In the genomic region with DNA sequence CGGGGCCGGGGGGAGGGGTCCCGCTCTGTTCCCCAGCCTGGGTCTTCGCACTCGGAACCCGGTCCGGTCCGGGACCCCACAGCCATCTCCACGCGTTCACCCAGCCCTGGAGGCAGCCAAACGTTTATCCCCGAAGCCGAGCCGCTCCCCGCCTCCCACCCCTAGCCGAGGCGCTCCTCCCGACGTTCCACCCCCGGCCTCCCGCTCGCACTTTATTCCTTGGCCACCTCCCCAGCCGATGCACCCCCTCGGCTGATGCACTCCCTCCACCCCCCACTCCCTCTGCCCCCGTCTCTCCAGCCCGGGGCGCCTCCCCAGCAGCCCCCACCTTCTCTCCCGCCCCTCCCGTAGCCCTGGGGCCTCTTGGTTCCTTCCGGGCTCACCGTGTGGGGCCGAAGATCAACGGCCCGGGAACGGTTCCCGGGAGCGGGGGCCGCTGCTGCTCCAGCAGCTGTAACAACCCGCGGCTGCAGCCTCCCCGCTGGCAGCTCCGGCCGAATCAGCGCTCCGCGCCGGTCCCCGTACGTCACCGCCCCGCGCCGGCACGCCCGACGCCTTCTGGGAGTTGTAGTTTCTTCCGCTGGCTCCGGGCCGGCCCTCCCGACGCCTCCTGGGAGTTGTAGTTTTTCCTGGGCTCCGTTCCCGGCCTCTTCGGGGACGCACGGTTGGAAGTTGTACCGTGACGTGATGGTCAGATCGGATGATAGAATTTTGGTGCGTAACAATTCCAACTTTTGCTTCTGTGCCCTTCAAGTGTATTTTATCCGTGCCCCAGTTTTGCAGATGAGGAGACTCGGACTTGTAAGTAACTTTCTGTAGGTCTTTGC, we compare ENCODE assay signal across 1 cellular context.
TF ChIP-seq lines count a peak whose summit lies in the region.

A gene with protein sequence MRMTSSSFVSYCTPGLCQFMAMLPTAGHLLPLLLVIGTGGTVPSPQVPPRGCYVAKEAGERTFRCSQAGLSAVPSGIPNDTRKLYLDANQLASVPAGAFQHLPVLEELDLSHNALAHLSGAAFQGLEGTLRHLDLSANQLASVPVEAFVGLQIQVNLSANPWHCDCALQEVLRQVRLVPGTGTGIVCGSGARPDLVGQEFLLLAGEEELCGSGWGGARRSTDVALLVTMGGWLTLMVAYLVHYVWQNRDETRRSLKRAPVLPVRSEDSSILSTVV (plus strand): TSS at position 632 of the 827 bp plus-strand sequence. CDS start 13,792 bp downstream, outside the sequence.
A gene with protein sequence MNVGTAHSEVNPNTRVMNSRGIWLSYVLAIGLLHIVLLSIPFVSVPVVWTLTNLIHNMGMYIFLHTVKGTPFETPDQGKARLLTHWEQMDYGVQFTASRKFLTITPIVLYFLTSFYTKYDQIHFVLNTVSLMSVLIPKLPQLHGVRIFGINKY (minus strand): TSS at position 501 of the 827 bp plus-strand sequence. CDS start 3,398 bp downstream, outside the sequence.

TF ChIP-seq in HEK293, 187 proteins besides CTCF, POLR2A, EP300 and RAD21 (continued from another document and continues in another):
- TF ChIP-seq, protein P1, sequence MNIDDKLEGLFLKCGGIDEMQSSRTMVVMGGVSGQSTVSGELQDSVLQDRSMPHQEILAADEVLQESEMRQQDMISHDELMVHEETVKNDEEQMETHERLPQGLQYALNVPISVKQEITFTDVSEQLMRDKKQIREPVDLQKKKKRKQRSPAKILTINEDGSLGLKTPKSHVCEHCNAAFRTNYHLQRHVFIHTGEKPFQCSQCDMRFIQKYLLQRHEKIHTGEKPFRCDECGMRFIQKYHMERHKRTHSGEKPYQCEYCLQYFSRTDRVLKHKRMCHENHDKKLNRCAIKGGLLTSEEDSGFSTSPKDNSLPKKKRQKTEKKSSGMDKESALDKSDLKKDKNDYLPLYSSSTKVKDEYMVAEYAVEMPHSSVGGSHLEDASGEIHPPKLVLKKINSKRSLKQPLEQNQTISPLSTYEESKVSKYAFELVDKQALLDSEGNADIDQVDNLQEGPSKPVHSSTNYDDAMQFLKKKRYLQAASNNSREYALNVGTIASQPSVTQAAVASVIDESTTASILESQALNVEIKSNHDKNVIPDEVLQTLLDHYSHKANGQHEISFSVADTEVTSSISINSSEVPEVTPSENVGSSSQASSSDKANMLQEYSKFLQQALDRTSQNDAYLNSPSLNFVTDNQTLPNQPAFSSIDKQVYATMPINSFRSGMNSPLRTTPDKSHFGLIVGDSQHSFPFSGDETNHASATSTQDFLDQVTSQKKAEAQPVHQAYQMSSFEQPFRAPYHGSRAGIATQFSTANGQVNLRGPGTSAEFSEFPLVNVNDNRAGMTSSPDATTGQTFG (tag by site-specific recombination; IDR thresholded peaks at IDR 0.05; ENCODE audit: borderline replicate concordance) = no peak
- TF ChIP-seq, protein P2, sequence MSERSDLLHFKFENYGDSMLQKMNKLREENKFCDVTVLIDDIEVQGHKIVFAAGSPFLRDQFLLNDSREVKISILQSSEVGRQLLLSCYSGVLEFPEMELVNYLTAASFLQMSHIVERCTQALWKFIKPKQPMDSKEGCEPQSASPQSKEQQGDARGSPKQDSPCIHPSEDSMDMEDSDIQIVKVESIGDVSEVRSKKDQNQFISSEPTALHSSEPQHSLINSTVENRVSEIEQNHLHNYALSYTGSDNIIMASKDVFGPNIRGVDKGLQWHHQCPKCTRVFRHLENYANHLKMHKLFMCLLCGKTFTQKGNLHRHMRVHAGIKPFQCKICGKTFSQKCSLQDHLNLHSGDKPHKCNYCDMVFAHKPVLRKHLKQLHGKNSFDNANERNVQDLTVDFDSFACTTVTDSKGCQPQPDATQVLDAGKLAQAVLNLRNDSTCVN (tag by site-specific recombination; optimal IDR thresholded peaks at IDR 0.05) = peak; percentile 50
- TF ChIP-seq ZNF510 (tag by site-specific recombination; IDR thresholded peaks at IDR 0.05; ENCODE audit: insufficient replicate concordance) (no peak), BCL11B (tag by site-specific recombination; IDR thresholded peaks at IDR 0.05; ENCODE audit: low read depth) (peak; percentile 75; the same call in 1 of the 2 replicates), ZNF792 (tag by site-specific recombination; IDR thresholded peaks at IDR 0.05) (no peak), REPIN1 (tag by site-specific recombination; IDR thresholded peaks at IDR 0.05; ENCODE audit: low read depth) (no peak), TRIM28 (IDR thresholded peaks at IDR 0.05; ENCODE audit: borderline replicate concordance, low read length) (no peak), GFI1B (tag by site-specific recombination; IDR thresholded peaks at IDR 0.05) (no peak), ZNF629 (tag by site-specific recombination; IDR thresholded peaks at IDR 0.05) (peak; percentile 98), GLI2 (tag by site-specific recombination; IDR thresholded peaks at IDR 0.05; ENCODE audit: borderline replicate concordance, low read depth) (no peak), ZNF785 (tag by site-specific recombination; IDR thresholded peaks at IDR 0.05) (0 out of 2 replicates have a peak, but pooled peaks have one; percentile 10), GLIS2 (tag by site-specific recombination; IDR thresholded peaks at IDR 0.05) (peak; percentile 86), ZNF23 (tag by site-specific recombination; IDR thresholded peaks at IDR 0.05; ENCODE audit: borderline replicate concordance) (no peak), YY2 (tag by site-specific recombination; IDR thresholded peaks at IDR 0.05) (peak; percentile 76), YY1 (tag by site-specific recombination; IDR thresholded peaks at IDR 0.05) (peak; percentile 61), ZNF433 (tag by site-specific recombination; IDR thresholded peaks at IDR 0.05; ENCODE audit: low read depth) (no peak), ZNF311 (tag by site-specific recombination; IDR thresholded peaks at IDR 0.05; ENCODE audit: borderline replicate concordance) (no peak), MZF1 (tag by site-specific recombination; IDR thresholded peaks at IDR 0.05; ENCODE audit: borderline replicate concordance) (no peak), ZNF350 (tag by site-specific recombination; IDR thresholded peaks at IDR 0.05) (no peak), GLIS1 (tag by site-specific recombination; IDR thresholded peaks at IDR 0.05) (peak; percentile 98), ZNF10 (tag by site-specific recombination; IDR thresholded peaks at IDR 0.05) (no peak), RBAK (tag by site-specific recombination; IDR thresholded peaks at IDR 0.05) (no peak), ZNF658 (tag by site-specific recombination; IDR thresholded peaks at IDR 0.05) (no peak), ZNF660 (tag by site-specific recombination; IDR thresholded peaks at IDR 0.05) (peak; percentile 61; the same call in 1 of the 2 replicates), ZNF529 (tag by site-specific recombination; IDR thresholded peaks at IDR 0.05; ENCODE audit: insufficient replicate concordance) (no peak), ZFP3 (tag by site-specific recombination; IDR thresholded peaks at IDR 0.05; ENCODE audit: low read depth) (no peak), ZNF747 (tag by site-specific recombination; IDR thresholded peaks at IDR 0.05) (no peak), ZNF302 (tag by site-specific recombination; IDR thresholded peaks at IDR 0.05; ENCODE audit: low read depth) (no peak), ZNF112 (tag by site-specific recombination; IDR thresholded peaks at IDR 0.05) (no peak), SCRT2 (tag by site-specific recombination; IDR thresholded peaks at IDR 0.05) (no peak), ZNF560 (tag by site-specific recombination; IDR thresholded peaks at IDR 0.05; ENCODE audit: borderline replicate concordance) (no peak), ZNF701 (tag by site-specific recombination; IDR thresholded peaks at IDR 0.05) (no peak), ZNF341 (tag by site-specific recombination; IDR thresholded peaks at IDR 0.05; ENCODE audit: low read depth) (peak; percentile 99), ZNF146 (tag by site-specific recombination; IDR thresholded peaks at IDR 0.05) (no peak), ZNF2 (tag by site-specific recombination; IDR thresholded peaks at IDR 0.05) (no peak)
- TF ChIP-seq, protein P3, sequence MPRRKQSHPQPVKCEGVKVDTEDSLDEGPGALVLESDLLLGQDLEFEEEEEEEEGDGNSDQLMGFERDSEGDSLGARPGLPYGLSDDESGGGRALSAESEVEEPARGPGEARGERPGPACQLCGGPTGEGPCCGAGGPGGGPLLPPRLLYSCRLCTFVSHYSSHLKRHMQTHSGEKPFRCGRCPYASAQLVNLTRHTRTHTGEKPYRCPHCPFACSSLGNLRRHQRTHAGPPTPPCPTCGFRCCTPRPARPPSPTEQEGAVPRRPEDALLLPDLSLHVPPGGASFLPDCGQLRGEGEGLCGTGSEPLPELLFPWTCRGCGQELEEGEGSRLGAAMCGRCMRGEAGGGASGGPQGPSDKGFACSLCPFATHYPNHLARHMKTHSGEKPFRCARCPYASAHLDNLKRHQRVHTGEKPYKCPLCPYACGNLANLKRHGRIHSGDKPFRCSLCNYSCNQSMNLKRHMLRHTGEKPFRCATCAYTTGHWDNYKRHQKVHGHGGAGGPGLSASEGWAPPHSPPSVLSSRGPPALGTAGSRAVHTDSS (tag by site-specific recombination; IDR thresholded peaks at IDR 0.05) = no peak
- TF ChIP-seq, protein P4, sequence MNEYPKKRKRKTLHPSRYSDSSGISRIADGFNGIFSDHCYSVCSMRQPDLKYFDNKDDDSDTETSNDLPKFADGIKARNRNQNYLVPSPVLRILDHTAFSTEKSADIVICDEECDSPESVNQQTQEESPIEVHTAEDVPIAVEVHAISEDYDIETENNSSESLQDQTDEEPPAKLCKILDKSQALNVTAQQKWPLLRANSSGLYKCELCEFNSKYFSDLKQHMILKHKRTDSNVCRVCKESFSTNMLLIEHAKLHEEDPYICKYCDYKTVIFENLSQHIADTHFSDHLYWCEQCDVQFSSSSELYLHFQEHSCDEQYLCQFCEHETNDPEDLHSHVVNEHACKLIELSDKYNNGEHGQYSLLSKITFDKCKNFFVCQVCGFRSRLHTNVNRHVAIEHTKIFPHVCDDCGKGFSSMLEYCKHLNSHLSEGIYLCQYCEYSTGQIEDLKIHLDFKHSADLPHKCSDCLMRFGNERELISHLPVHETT (tag by site-specific recombination; IDR thresholded peaks at IDR 0.05) = peak; percentile 68; the same call in 1 of the 2 replicates
- TF ChIP-seq, protein P5, sequence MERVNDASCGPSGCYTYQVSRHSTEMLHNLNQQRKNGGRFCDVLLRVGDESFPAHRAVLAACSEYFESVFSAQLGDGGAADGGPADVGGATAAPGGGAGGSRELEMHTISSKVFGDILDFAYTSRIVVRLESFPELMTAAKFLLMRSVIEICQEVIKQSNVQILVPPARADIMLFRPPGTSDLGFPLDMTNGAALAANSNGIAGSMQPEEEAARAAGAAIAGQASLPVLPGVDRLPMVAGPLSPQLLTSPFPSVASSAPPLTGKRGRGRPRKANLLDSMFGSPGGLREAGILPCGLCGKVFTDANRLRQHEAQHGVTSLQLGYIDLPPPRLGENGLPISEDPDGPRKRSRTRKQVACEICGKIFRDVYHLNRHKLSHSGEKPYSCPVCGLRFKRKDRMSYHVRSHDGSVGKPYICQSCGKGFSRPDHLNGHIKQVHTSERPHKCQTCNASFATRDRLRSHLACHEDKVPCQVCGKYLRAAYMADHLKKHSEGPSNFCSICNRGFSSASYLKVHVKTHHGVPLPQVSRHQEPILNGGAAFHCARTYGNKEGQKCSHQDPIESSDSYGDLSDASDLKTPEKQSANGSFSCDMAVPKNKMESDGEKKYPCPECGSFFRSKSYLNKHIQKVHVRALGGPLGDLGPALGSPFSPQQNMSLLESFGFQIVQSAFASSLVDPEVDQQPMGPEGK (tag by site-specific recombination; IDR thresholded peaks at IDR 0.05) = peak; percentile 93
- TF ChIP-seq, protein P6, sequence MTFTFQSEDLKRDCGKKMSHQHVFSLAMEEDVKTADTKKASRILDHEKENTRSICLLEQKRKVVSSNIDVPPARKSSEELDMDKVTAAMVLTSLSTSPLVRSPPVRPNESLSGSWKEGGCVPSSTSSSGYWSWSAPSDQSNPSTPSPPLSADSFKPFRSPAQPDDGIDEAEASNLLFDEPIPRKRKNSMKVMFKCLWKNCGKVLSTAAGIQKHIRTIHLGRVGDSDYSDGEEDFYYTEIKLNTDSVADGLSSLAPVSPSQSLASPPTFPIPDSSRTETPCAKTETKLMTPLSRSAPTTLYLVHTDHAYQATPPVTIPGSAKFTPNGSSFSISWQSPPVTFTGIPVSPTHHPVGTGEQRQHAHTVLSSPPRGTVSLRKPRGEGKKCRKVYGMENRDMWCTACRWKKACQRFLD (tag by site-specific recombination; IDR thresholded peaks at IDR 0.05) = no peak
- TF ChIP-seq, protein P7, sequence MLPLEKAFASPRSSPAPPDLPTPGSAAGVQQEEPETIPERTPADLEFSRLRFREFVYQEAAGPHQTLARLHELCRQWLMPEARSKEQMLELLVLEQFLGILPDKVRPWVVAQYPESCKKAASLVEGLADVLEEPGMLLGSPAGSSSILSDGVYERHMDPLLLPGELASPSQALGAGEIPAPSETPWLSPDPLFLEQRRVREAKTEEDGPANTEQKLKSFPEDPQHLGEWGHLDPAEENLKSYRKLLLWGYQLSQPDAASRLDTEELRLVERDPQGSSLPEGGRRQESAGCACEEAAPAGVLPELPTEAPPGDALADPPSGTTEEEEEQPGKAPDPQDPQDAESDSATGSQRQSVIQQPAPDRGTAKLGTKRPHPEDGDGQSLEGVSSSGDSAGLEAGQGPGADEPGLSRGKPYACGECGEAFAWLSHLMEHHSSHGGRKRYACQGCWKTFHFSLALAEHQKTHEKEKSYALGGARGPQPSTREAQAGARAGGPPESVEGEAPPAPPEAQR (tag by site-specific recombination; IDR thresholded peaks at IDR 0.05) = no peak
- TF ChIP-seq, protein P8, sequence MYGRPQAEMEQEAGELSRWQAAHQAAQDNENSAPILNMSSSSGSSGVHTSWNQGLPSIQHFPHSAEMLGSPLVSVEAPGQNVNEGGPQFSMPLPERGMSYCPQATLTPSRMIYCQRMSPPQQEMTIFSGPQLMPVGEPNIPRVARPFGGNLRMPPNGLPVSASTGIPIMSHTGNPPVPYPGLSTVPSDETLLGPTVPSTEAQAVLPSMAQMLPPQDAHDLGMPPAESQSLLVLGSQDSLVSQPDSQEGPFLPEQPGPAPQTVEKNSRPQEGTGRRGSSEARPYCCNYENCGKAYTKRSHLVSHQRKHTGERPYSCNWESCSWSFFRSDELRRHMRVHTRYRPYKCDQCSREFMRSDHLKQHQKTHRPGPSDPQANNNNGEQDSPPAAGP (tag by site-specific recombination; IDR thresholded peaks at IDR 0.05) = peak; percentile 44; the same call in 1 of the 2 replicates
- TF ChIP-seq, protein P9, sequence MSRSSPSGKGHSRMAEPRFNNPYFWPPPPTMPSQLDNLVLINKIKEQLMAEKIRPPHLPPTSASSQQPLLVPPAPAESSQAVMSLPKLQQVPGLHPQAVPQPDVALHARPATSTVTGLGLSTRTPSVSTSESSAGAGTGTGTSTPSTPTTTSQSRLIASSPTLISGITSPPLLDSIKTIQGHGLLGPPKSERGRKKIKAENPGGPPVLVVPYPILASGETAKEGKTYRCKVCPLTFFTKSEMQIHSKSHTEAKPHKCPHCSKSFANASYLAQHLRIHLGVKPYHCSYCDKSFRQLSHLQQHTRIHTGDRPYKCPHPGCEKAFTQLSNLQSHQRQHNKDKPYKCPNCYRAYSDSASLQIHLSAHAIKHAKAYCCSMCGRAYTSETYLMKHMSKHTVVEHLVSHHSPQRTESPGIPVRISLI (tag by site-specific recombination; IDR thresholded peaks at IDR 0.05) = no peak
- TF ChIP-seq, protein P10, sequence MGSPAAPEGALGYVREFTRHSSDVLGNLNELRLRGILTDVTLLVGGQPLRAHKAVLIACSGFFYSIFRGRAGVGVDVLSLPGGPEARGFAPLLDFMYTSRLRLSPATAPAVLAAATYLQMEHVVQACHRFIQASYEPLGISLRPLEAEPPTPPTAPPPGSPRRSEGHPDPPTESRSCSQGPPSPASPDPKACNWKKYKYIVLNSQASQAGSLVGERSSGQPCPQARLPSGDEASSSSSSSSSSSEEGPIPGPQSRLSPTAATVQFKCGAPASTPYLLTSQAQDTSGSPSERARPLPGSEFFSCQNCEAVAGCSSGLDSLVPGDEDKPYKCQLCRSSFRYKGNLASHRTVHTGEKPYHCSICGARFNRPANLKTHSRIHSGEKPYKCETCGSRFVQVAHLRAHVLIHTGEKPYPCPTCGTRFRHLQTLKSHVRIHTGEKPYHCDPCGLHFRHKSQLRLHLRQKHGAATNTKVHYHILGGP (tag by site-specific recombination; IDR thresholded peaks at IDR 0.05) = no peak
